In genomic region chr16:58126451-58126968, GRCh38 we compare ENCODE assay signal across 8 cellular contexts. TPM values are rescaled to one million over a fixed set of nuclear protein-coding genes. Genes with fewer than 3 reads are reported as not detected.
DNase-seq lines count a peak whose midpoint lies in the region; ATAC-seq, FAIRE-seq and TF ChIP-seq lines count a peak whose summit lies in the region.

No MANE protein-coding gene starts in this region.

- peaks cover 4% of the 10 kb centered on the region for H3K36me3 Mint-ChIP-seq in mesothelial cell of epicardium

- POLR2A ChIA-PET in K562 (lab: Yijun Ruan, JAX) = interaction anchor here (0.6 to 1.8 kb wide), 6 partner anchors 8 to 689 kb away, joined by 3 to 7 read pairs (median 4); a partner anchor contains a TSS

- TF ChIP-seq RAD21 in K562 (CRISPR knock-in tag; conservative IDR thresholded peaks at IDR 0.05 in 1 of 2, IDR thresholded peaks at IDR 0.05 in 1 of 2) = no peak

- H3K27ac ChIP-seq in heart right ventricle (peak overlapping the region in 9 of 10 donors; percentile 32 to 92 (median 71)), K562 (ENCODE audit: extremely low read depth, low read depth, low read length) (peak overlapping the region; percentile 3; the same call in 1 of the 3 replicates), uterus (peak overlapping the region; percentile 83 to 87)

- no peaks in the 10 kb centered on the region for H3K27me3 ChIP-seq in heart right ventricle
- no peaks in the 10 kb centered on the region for H3K27me3 ChIP-seq in K562 (ENCODE audit: control insufficient read depth in 2 of 2, insufficient read depth in 2 of 2, low read length in 2 of 2)
- H3K27me3 ChIP-seq in uterus = no peaks in the 10 kb centered on the region

- no peak overlapping the region for H2AFZ ChIP-seq in K562 (ENCODE audit: low read depth, low read length)

- H3K36me3 ChIP-seq in heart right ventricle (no peaks in the 10 kb centered on the region), K562 (ENCODE audit: control insufficient read depth, insufficient read depth, low read length) (peaks cover 3% of the 10 kb centered on the region; the same call in 1 of the 3 replicates), uterus (no peaks in the 10 kb centered on the region)

- WGBS in heart right ventricle, 2 donors = 20 to 27% methylated on average over 4 of the region's 4 CpGs
- WGBS in K562 (ENCODE audit: insufficient coverage, low coverage, missing lambda C conversion rate) = 14% methylated on average over 4 of the region's 4 CpGs

- FAIRE-seq in K562 (lab: Jason Lieb, UNC) = no peak

- no peaks in the 10 kb centered on the region for H3K27me3 Mint-ChIP-seq in mesothelial cell of epicardium (ENCODE audit: low read depth)

- peak overlapping the region; percentile 92 for H3K4me2 ChIP-seq in K562 (ENCODE audit: insufficient read depth, low read length)

- TF ChIP-seq POLR2A in K562 (conservative IDR thresholded peaks at IDR 0.05) = no peak
- no peak for TF ChIP-seq POLR2A in uterus (IDR thresholded peaks at IDR 0.05)

- H3K4me3 ChIP-seq in heart right ventricle (peak overlapping the region in 5 of 10 donors; percentile 20 to 93 (median 85)), K562 (peak overlapping the region; percentile 15; the same call in 1 of the 2 replicates), uterus (peak overlapping the region in 1 of 2 donors; percentile 13)

- H3K79me2 ChIP-seq in K562 (ENCODE audit: control insufficient read depth, insufficient read depth, low read length) = peaks cover 71% of the 10 kb centered on the region

- peaks cover 36% of the 10 kb centered on the region for H4K20me1 ChIP-seq in K562 (replicated peaks; ENCODE audit: control insufficient read depth, insufficient read depth, low read length)

- H3K9me1 ChIP-seq in K562 (ENCODE audit: control insufficient read depth, insufficient read depth, low read length) = no peaks in the 10 kb centered on the region

- no TSS peak for BruUV-seq in K562 (replicated peaks; lab: Mats Ljungman, UMichigan)

- H3K9me3 ChIP-seq in heart right ventricle (peaks cover 0 to 10% (median 0%) of the 10 kb centered on the region in 11 donors), K562 (replicated peaks; ENCODE audit: control insufficient read depth, insufficient read depth, low read depth, low read length) (no peaks in the 10 kb centered on the region), uterus (no peaks in the 10 kb centered on the region)

- H3K27ac Mint-ChIP-seq in mesothelial cell of epicardium = peak overlapping the region; percentile 82

- peaks cover 45% of the 10 kb centered on the region for H3K4me1 Mint-ChIP-seq in mesothelial cell of epicardium

- peak overlapping the region; percentile 91 for H3K4me3 Mint-ChIP-seq in mesothelial cell of epicardium

- DNase-seq in heart right ventricle = no peak
- no peak for DNase-seq in left ventricle myocardium superior
- no peak for DNase-seq in K562 (ENCODE audit: extremely low read depth in 1 of 4, low spot score in 3 of 4)
- no peak for DNase-seq in mesothelial cell of epicardium (ENCODE audit: low spot score in 2 of 2, unreplicated experiment in 2 of 2)
- DNase-seq in uterus = no peak
- DNase-seq in activated CD8-positive, alpha-beta memory T cell treated with anti-CD3 and anti-CD28 coated beads, Interleukin-2, amount 50 U/mL, for 4 hours = no peak
- DNase-seq in hippocampal formation (lab: John Stamatoyannopoulos, UW) = no peak

- H3K4me1 ChIP-seq in heart right ventricle = peaks cover 22 to 73% (median 66%) of the 10 kb centered on the region in 9 donors
- H3K4me1 ChIP-seq in K562 (replicated peaks in 1 of 2; ENCODE audit: control insufficient read depth in 2 of 2, insufficient read depth in 2 of 2, low read length in 2 of 2) = peaks cover 25 to 35% of the 10 kb centered on the region in 2 experiments
- H3K4me1 ChIP-seq in uterus = peaks cover 12 to 14% of the 10 kb centered on the region in 2 donors

- intact Hi-C loops in heart right ventricle (cut with DNase I) (loop anchor here in 6 of 10 donors (5.0 to 10.0 kb wide), 4 partner anchors 71 to 232 kb away; partner anchors contain the start of gene CSNK2A2 (in 1 of the 6)), left ventricle myocardium superior (cut with micrococcal nuclease) (no loop called here), K562 (cut with micrococcal nuclease) (loop anchor here (10.0 kb wide), 2 partner anchors 138 to 358 kb away; no protein-coding TSS in a partner anchor), uterus (cut with DNase I; ENCODE audit: low total_unique reads) (loop anchor here (5.0 kb wide), 1 partner anchor 104 kb away; no protein-coding TSS in a partner anchor)

- H3K9me3 Mint-ChIP-seq in mesothelial cell of epicardium = peaks cover 6% of the 10 kb centered on the region

- ATAC-seq in heart right ventricle (no peak), left ventricle myocardium superior (no peak), K562 (no peak)
- no peak for ATAC-seq in activated CD4-positive, CD25-positive, alpha-beta regulatory T cell treated with anti-CD3 and anti-CD28 coated beads, Interleukin-2, amount 50 U/mL, for 24 hours

- no peak for TF ChIP-seq EP300 in K562 (IDR thresholded peaks at IDR 0.05; ENCODE audit: low read length)

- in situ Hi-C loops in K562 (cut with MboI) = loop anchor here (10.0 kb wide), 1 partner anchor 112 kb away; no protein-coding TSS in a partner anchor

- H3K9ac ChIP-seq in K562 (ENCODE audit: insufficient read depth in 1 of 2, low read depth in 2 of 2, low read length in 2 of 2) = peak overlapping the region; percentile 17 to 51; a peak in 1 of 4 replicates

- no peak for TF ChIP-seq CTCF in heart right ventricle (IDR thresholded peaks at IDR 0.05)
- no peak for TF ChIP-seq CTCF in K562 (IDR thresholded peaks at IDR 0.05 in 2 of 3, conservative IDR thresholded peaks at IDR 0.05 in 1 of 3; ENCODE audit: insufficient read depth in 2 of 3, low read depth in 1 of 3, low read length in 3 of 3)
- no peak for TF ChIP-seq CTCF in mesothelial cell of epicardium (IDR thresholded peaks at IDR 0.05; ENCODE audit: unreplicated experiment)
- TF ChIP-seq CTCF in uterus (IDR thresholded peaks at IDR 0.05) = no peak

- CTCF ChIA-PET in K562 (lab: Yijun Ruan, JAX; ENCODE audit: low intra/inter-chr PET ratio) = no interaction called here

TF ChIP-seq in K562, 482 proteins besides CTCF, POLR2A, EP300 and RAD21:
- TF ChIP-seq PHF8 (IDR thresholded peaks at IDR 0.05; ENCODE audit: borderline replicate concordance, low read length) (no peak), ZNF696 (CRISPR knock-in tag; conservative IDR thresholded peaks at IDR 0.05) (no peak), NELFE (IDR thresholded peaks at IDR 0.05; ENCODE audit: insufficient read depth, insufficient read length) (no peak), RUNX1 (IDR thresholded peaks at IDR 0.05; ENCODE audit: low read depth) (no peak), TARDBP (IDR thresholded peaks at IDR 0.05) (no peak), PKNOX1 (IDR thresholded peaks at IDR 0.05) (peak; percentile 59), MEIS2 (IDR thresholded peaks at IDR 0.05; ENCODE audit: partially characterized antibody) (peak; percentile 16), ZNF165 (CRISPR knock-in tag; IDR thresholded peaks at IDR 0.05; ENCODE audit: borderline replicate concordance) (no peak)

RNA-seq across cellular contexts. Expression of gene CFAP20, which starts 2.7 kb away (rescaled TPM):
- total RNA-seq in heart right ventricle (10 to 100 TPM; 27.8 to 41.8 (median 34.7) TPM), left ventricle myocardium superior (37.2 TPM), K562 (2014; rRNA removed) (75.5 and 77.8 TPM in 2 replicates), K562 (2014; rRNA removed; fragmentation: Illumina TruSeq; extraction: Trizol) (66.2 and 69.2 TPM in 2 replicates), K562 (2015; rRNA removed; fragmentation: Illumina TruSeq; extraction: Trizol) (79.1 and 90.5 TPM in 2 replicates), K562 (2021) (55.2 and 56.5 TPM in 2 replicates), mesothelial cell of epicardium (39.6 to 41.6 TPM (median 41.4 TPM) in 3 replicates), uterus (10 to 100 TPM; 23.7 to 88.8 (median 59.2) TPM)
- polyA plus RNA-seq in heart right ventricle (10 to 100 TPM; 17.9 to 43.5 TPM), K562 (2011; rRNA removed) (75.3 and 76.3 TPM in 2 replicates), K562 (2014; fragmentation: Illumina TruSeq; extraction: Trizol) (74.4 and 79.1 TPM in 2 replicates), K562 (2014; fragmentation: Nextera tagmentation; extraction: Ambion mirVana) (10 to 100 TPM; 20.5 to 30.4 TPM), K562 (2014; rRNA removed) (84.5 and 90.0 TPM in 2 replicates)
- 60.4 and 84.1 TPM in 2 replicates for total RNA-seq in K562 (2011; cell fraction: chromatin; rRNA removed; ENCODE audit: low replicate concordance)
- 47.2 and 54.3 TPM in 2 replicates for total RNA-seq in K562 (2011; cell fraction: nucleolus; rRNA removed)
- 53.7 and 61.0 TPM in 2 replicates for total RNA-seq in K562 (2011; cell fraction: nucleoplasm; rRNA removed)
- 80.3 and 88.1 TPM in 2 replicates for polyA plus RNA-seq in K562 (2011; cell fraction: cytosol; rRNA removed)
- 73.5 and 86.5 TPM in 2 replicates for polyA plus RNA-seq in K562 (2011; cell fraction: nucleus; rRNA removed)
- 58.5 and 70.9 TPM in 2 replicates for polyA plus RNA-seq in K562 (2012)
- polyA minus RNA-seq in K562 (2011; rRNA and poly(A)+ RNA removed) = 68.0 and 92.8 TPM in 2 replicates
- polyA minus RNA-seq in K562 (2011; cell fraction: cytosol; rRNA and poly(A)+ RNA removed) = 50.4 and 54.9 TPM in 2 replicates
- polyA minus RNA-seq in K562 (2011; cell fraction: nucleus; rRNA and poly(A)+ RNA removed) = 23.3 and 44.5 TPM in 2 replicates

Comparison
In these comparisons a context has a peak if more than half of its experiments do, and no peak if none do; other contexts are left out.
1. H3K27ac ChIP-seq: peak in every context shown above with its lines; median percentile 85 in uterus; 71 in heart right ventricle; 3 in K562.